ENCODE assay signal across 8 cellular contexts in the genomic region with DNA sequence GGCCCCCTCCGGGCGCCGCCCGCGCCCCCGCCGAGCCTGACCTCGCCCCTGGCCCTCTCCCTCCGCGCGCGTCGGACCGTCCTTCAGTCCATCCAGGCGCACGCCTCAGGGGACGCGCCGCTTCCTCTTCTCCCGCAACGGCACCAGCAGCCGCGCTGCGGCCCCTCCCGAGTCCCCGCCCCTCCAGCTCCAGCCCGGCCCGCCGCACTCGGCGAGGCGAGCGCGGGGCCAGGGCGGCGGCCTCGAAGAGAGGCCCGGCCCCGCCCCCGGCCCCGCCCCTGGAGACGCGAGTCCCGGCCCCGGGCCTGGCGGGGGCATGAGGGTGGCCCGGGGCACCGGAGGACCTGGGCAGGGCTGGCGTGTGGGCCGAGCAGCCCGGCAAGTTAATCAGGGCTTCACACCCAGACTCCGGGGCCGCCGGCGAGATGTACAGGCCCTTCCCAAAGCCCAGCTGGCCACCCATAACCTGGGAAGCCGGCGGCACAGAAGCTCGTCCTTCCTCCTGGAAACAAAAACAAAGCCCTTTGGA. TPM values are rescaled to one million over a fixed set of nuclear protein-coding genes. Genes with fewer than 3 reads are reported as not detected.
DNase-seq lines count a peak whose midpoint lies in the region; ATAC-seq and TF ChIP-seq lines count a peak whose summit lies in the region.

A gene (minus strand): TSS at position 157 of the 529 bp plus-strand sequence. CDS start 1,407 bp downstream, outside the sequence.

- H3K9ac ChIP-seq in ES-I3 (ENCODE audit: low read depth, low read length) (peak within 1 kb of the TSS; percentile 88), PC-3 (ENCODE audit: low read length) (peak within 1 kb of the TSS; percentile 50)

- POLR2A ChIA-PET in PC-3 (lab: Charles Lee; ENCODE audit: unreplicated experiment): no interaction called here

- intact Hi-C loops in PC-3 (cut with micrococcal nuclease): no loop called here

- CTCF ChIA-PET in PC-3 (lab: Charles Lee): interaction anchor here (0.7 kb wide), 1 partner anchor 93 kb away, joined by 3 read pairs; no protein-coding TSS in a partner anchor

- 0 to 1% methylated on average over 4 to 38 of the region's 58 CpGs for WGBS in tibial nerve, 2 donors

- TF ChIP-seq POLR2A in tibial nerve (IDR thresholded peaks at IDR 0.05): no peak

- H3K36me3 ChIP-seq in ES-I3 (ENCODE audit: insufficient read depth, low read length): no peaks in the 10 kb centered on the region
- H3K36me3 ChIP-seq in PC-3 (ENCODE audit: low read depth, low read length): no peaks in the 10 kb centered on the region
- H3K36me3 ChIP-seq in neuron (ENCODE audit: insufficient read depth, low read length): no peaks in the 10 kb centered on the region
- H3K36me3 ChIP-seq in tibial nerve: no peaks in the 10 kb centered on the region

- ATAC-seq in HG03095 (IDR thresholded peaks at IDR 0.05; ENCODE audit: unreplicated experiment): peak; percentile 60
- peak; percentile 74 for ATAC-seq in PC-3
- no peak for ATAC-seq in HG03342 (IDR thresholded peaks at IDR 0.05; ENCODE audit: unreplicated experiment)

- TF ChIP-seq EP300 in tibial nerve (IDR thresholded peaks at IDR 0.05): no peak

- TF ChIP-seq CTCF in PC-3 (conservative IDR thresholded peaks at IDR 0.05; ENCODE audit: low read depth, low read length): no peak
- no peak for TF ChIP-seq CTCF in foreskin fibroblast (IDR thresholded peaks at IDR 0.05; ENCODE audit: low read depth, low read length)
- no peak for TF ChIP-seq CTCF in tibial nerve (IDR thresholded peaks at IDR 0.05)

- H3F3A ChIP-seq in PC-3 (ENCODE audit: low read length, unreplicated experiment): no peaks in the 10 kb centered on the region

- BruUV-seq in PC-3 (replicated peaks; lab: Mats Ljungman, UMichigan): no TSS peak

- H3K4me3 ChIP-seq in PC-3 (ENCODE audit: low read length) (peak within 1 kb of the TSS; percentile 85), foreskin fibroblast (ENCODE audit: low read depth in 1 of 2, low read length in 2 of 2) (peak within 1 kb of the TSS; percentile 47 to 56), neuron (ENCODE audit: low read length) (peak within 1 kb of the TSS; percentile 71), tibial nerve (peak within 1 kb of the TSS; percentile 40 to 71 (median 54))

- H3K27ac ChIP-seq in PC-3 (ENCODE audit: low read length) (no peak within 1 kb of the TSS), tibial nerve (peak within 1 kb of the TSS in 2 of 4 donors; percentile 13 to 20)

- peak within 1 kb of the TSS; percentile 91 for H3K4me2 ChIP-seq in PC-3 (ENCODE audit: low read length)

- peak within 1 kb of the TSS; percentile 90 for H2AFZ ChIP-seq in PC-3 (ENCODE audit: low read length)
- peak within 1 kb of the TSS; percentile 94 for H2AFZ ChIP-seq in neuron (ENCODE audit: low read depth, low read length)

- H3K9me2 ChIP-seq in PC-3 (replicated peaks; ENCODE audit: low read length): no peaks in the 10 kb centered on the region

- H3K79me2 ChIP-seq in PC-3 (ENCODE audit: low read length): no peaks in the 10 kb centered on the region

- H4K20me1 ChIP-seq in PC-3 (ENCODE audit: low read length): no peaks in the 10 kb centered on the region

- no peaks in the 10 kb centered on the region for H3K4me1 ChIP-seq in ES-I3 (ENCODE audit: insufficient read depth, low read length)
- H3K4me1 ChIP-seq in PC-3 (ENCODE audit: insufficient read depth, low read length): peaks cover 15% of the 10 kb centered on the region; the same call in 1 of the 2 replicates
- H3K4me1 ChIP-seq in neuron (ENCODE audit: insufficient read depth, low read length): peaks cover 15% of the 10 kb centered on the region
- H3K4me1 ChIP-seq in tibial nerve: peaks cover 0 to 31% (median 3%) of the 10 kb centered on the region in 4 donors

- no peaks in the 10 kb centered on the region for H3K9me3 ChIP-seq in ES-I3 (ENCODE audit: control insufficient read depth, insufficient read depth, low read length)
- H3K9me3 ChIP-seq in PC-3 (ENCODE audit: low read length): no peaks in the 10 kb centered on the region
- no peaks in the 10 kb centered on the region for H3K9me3 ChIP-seq in neuron (ENCODE audit: low read length)
- H3K9me3 ChIP-seq in tibial nerve: no peaks in the 10 kb centered on the region

- H3K27me3 ChIP-seq in PC-3 (ENCODE audit: low read length): no peaks in the 10 kb centered on the region
- H3K27me3 ChIP-seq in neuron (ENCODE audit: insufficient read depth, low read length): peaks cover 12% of the 10 kb centered on the region
- H3K27me3 ChIP-seq in tibial nerve: peaks cover 0 to 19% of the 10 kb centered on the region in 2 donors

- DNase-seq in PC-3 (peak; percentile 83), activated T-helper 1 cell treated with Interleukin-2 at 50 U/mL for 16 hours (ENCODE audit: low read depth) (peak; percentile 22), foreskin fibroblast (peak; percentile 26 to 62), tibial nerve (ENCODE audit: low spot score in 2 of 2) (peak; percentile 30 to 31)

RNA-seq across cellular contexts. Expression of the gene that starts here (rescaled TPM):
- total RNA-seq in PC-3 (2014; rRNA removed) (15.5 and 17.2 TPM in 2 replicates), tibial nerve (1 to 10 TPM; 1.2 to 3.9 (median 3.2) TPM)

Comparison
In these comparisons a context has a peak if more than half of its experiments do, and no peak if none do; other contexts are left out.
1. DNase-seq: peak in every context shown above with its lines; median percentile 83 in PC-3; 44 in foreskin fibroblast; 30 in tibial nerve; 22 in activated T-helper 1 cell treated with Interleukin-2 at 50 U/mL for 16 hours.